1 cellular context compared by ENCODE assay signal in the genomic region with DNA sequence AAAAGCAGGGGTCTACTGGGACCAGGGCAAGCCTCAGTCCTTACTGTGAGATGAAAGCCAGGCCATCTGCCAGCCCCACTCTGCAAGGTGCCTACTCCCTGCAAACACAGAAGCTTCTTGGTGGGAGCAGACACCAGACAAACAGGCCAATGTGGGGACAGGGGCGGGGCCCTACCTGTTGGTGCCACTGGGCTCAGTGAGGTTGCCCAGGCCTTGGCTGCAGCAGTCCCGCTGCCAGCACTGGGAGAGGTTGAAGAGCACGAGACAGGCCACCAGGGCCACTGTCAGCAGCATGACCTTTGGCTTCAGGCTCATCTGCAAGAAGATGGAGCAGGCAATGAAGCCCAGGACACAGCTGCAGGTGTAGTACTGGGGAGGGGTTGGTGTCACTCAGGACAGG.
TF ChIP-seq lines count a peak whose summit lies in the region.

No MANE protein-coding gene starts in this region.

TF ChIP-seq in H1, 55 proteins besides CTCF, POLR2A, EP300 and RAD21 (continued from another document):
- TF ChIP-seq, protein P1, sequence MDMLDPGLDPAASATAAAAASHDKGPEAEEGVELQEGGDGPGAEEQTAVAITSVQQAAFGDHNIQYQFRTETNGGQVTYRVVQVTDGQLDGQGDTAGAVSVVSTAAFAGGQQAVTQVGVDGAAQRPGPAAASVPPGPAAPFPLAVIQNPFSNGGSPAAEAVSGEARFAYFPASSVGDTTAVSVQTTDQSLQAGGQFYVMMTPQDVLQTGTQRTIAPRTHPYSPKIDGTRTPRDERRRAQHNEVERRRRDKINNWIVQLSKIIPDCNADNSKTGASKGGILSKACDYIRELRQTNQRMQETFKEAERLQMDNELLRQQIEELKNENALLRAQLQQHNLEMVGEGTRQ (IDR thresholded peaks at IDR 0.05; ENCODE audit: low read length), result no peak
- no peak for TF ChIP-seq CTBP2 (IDR thresholded peaks at IDR 0.05; ENCODE audit: borderline replicate concordance, insufficient read depth, insufficient read length, low read length)
- no peak for TF ChIP-seq ASH2L (IDR thresholded peaks at IDR 0.05; ENCODE audit: low read length)
- TF ChIP-seq, protein P2, sequence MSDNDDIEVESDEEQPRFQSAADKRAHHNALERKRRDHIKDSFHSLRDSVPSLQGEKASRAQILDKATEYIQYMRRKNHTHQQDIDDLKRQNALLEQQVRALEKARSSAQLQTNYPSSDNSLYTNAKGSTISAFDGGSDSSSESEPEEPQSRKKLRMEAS (IDR thresholded peaks at IDR 0.05), result no peak
- no peak for TF ChIP-seq RBBP5 (IDR thresholded peaks at IDR 0.05; ENCODE audit: borderline replicate concordance, low read depth, low read length)
- TF ChIP-seq SIN3A (conservative IDR thresholded peaks at IDR 0.05 in 1 of 2, IDR thresholded peaks at IDR 0.05 in 1 of 2; ENCODE audit: low read depth in 1 of 2, low read length in 2 of 2), result no peak
- TF ChIP-seq KDM1A (IDR thresholded peaks at IDR 0.05; ENCODE audit: borderline replicate concordance, low read length), result no peak
- TF ChIP-seq SIRT6 (IDR thresholded peaks at IDR 0.05; ENCODE audit: low read length), result no peak
- TF ChIP-seq GTF2F1 (IDR thresholded peaks at IDR 0.05; ENCODE audit: borderline replicate concordance, low read depth, low read length), result no peak
- TF ChIP-seq MAFK (IDR thresholded peaks at IDR 0.05; ENCODE audit: low read depth, low read length), result no peak
- no peak for TF ChIP-seq BRCA1 (IDR thresholded peaks at IDR 0.05; ENCODE audit: low read depth, low read length)
- TF ChIP-seq CREB1 (IDR thresholded peaks at IDR 0.05), result no peak
- TF ChIP-seq FOSL1 (IDR thresholded peaks at IDR 0.05; ENCODE audit: insufficient read depth, low read depth, low read length), result no peak
- no peak for TF ChIP-seq SAP30 (IDR thresholded peaks at IDR 0.05; ENCODE audit: insufficient read depth, insufficient replicate concordance, low read length)
- TF ChIP-seq, protein P3, sequence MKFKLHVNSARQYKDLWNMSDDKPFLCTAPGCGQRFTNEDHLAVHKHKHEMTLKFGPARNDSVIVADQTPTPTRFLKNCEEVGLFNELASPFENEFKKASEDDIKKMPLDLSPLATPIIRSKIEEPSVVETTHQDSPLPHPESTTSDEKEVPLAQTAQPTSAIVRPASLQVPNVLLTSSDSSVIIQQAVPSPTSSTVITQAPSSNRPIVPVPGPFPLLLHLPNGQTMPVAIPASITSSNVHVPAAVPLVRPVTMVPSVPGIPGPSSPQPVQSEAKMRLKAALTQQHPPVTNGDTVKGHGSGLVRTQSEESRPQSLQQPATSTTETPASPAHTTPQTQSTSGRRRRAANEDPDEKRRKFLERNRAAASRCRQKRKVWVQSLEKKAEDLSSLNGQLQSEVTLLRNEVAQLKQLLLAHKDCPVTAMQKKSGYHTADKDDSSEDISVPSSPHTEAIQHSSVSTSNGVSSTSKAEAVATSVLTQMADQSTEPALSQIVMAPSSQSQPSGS (IDR thresholded peaks at IDR 0.05; ENCODE audit: low read length), result no peak
- TF ChIP-seq TAF7 (optimal IDR thresholded peaks at IDR 0.05; ENCODE audit: borderline replicate concordance, low read depth, low read length), result no peak
- no peak for TF ChIP-seq CBX5 (IDR thresholded peaks at IDR 0.05; ENCODE audit: low read depth, low read length)
